ENCODE assay signal across 2 cellular contexts in the genomic region with DNA sequence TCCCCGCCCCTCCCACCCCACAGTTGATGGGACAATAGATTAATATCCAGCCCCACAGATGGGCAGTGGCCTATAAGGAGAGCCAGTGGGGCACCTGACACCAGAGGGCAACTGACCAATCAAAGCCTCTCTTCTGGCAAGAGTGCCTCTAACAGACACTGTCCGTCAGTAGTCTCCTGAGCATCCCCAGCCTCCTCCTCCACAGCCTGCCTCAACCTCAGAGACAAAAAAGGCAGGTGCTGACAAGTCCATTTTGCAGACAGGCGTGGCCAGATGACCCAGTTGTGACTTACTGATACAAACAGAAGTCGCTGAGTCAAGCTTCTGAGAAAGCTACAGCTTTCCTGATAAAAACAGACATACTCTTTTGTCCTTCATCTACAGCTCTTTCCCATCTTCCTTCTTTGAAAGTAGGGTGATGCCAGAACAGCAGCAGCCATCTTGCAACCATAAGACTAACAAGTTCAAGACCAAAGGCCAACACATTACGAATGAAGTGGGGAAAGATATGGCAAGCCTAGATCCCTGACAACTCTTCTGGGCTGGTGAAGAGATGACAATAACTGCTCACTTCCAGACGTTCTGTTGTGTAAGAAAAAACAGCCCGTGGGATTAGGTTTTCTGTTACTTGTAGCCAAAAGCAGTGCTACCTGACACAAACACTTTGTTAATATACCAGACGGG.
TF ChIP-seq lines count a peak whose summit lies in the region.

No MANE protein-coding gene starts in this region.

TF ChIP-seq in IMR-90, 13 proteins besides CTCF, POLR2A, EP300 and RAD21:
- TF ChIP-seq SMC3 (IDR thresholded peaks at IDR 0.05; ENCODE audit: low read depth, low read length) (no peak), CHD1 (IDR thresholded peaks at IDR 0.05; ENCODE audit: low read depth, low read length) (no peak), CEBPB (IDR thresholded peaks at IDR 0.05; ENCODE audit: low read depth, low read length) (no peak), RFX5 (IDR thresholded peaks at IDR 0.05; ENCODE audit: low read depth, low read length) (no peak), MAFK (IDR thresholded peaks at IDR 0.05; ENCODE audit: low read depth, low read length) (no peak), MXI1 (IDR thresholded peaks at IDR 0.05; ENCODE audit: borderline replicate concordance, low read depth, low read length) (no peak), FOS (IDR thresholded peaks at IDR 0.05; ENCODE audit: low read depth, low read length) (no peak), MAZ (IDR thresholded peaks at IDR 0.05; ENCODE audit: borderline replicate concordance, low read depth, low read length) (no peak), BHLHE40 (IDR thresholded peaks at IDR 0.05; ENCODE audit: low read depth, low read length) (no peak)
- TF ChIP-seq, protein P1, sequence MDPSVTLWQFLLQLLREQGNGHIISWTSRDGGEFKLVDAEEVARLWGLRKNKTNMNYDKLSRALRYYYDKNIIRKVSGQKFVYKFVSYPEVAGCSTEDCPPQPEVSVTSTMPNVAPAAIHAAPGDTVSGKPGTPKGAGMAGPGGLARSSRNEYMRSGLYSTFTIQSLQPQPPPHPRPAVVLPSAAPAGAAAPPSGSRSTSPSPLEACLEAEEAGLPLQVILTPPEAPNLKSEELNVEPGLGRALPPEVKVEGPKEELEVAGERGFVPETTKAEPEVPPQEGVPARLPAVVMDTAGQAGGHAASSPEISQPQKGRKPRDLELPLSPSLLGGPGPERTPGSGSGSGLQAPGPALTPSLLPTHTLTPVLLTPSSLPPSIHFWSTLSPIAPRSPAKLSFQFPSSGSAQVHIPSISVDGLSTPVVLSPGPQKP (IDR thresholded peaks at IDR 0.05; ENCODE audit: borderline replicate concordance, low read depth, low read length): no peak

TF ChIP-seq in K562, 482 proteins besides CTCF, POLR2A, EP300 and RAD21 (continues in another document):
- 0 out of 2 replicates have a peak, but pooled peaks have one; percentile 11 for TF ChIP-seq HLTF (IDR thresholded peaks at IDR 0.05)
- no peak for TF ChIP-seq PRMT5 (CRISPR knock-in tag; IDR thresholded peaks at IDR 0.05)
- peak; percentile 94 for TF ChIP-seq ESRRA (IDR thresholded peaks at IDR 0.05; ENCODE audit: borderline replicate concordance, low read depth)
- TF ChIP-seq, protein P2, sequence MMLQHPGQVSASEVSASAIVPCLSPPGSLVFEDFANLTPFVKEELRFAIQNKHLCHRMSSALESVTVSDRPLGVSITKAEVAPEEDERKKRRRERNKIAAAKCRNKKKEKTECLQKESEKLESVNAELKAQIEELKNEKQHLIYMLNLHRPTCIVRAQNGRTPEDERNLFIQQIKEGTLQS (IDR thresholded peaks at IDR 0.05): peak; percentile 56; the same call in 1 of the 2 replicates
- TF ChIP-seq, protein P2 (CRISPR knock-in tag; conservative IDR thresholded peaks at IDR 0.05): no peak
- peak; percentile 67 for TF ChIP-seq SP1 (CRISPR knock-in tag; IDR thresholded peaks at IDR 0.05)
- TF ChIP-seq ZNF224 (CRISPR knock-in tag; IDR thresholded peaks at IDR 0.05): no peak
- peak; percentile 43 for TF ChIP-seq TAF1 (IDR thresholded peaks at IDR 0.05; ENCODE audit: control insufficient read depth, extremely low read depth, insufficient read depth, low read length, severe bottlenecking)
- TF ChIP-seq, protein P3, sequence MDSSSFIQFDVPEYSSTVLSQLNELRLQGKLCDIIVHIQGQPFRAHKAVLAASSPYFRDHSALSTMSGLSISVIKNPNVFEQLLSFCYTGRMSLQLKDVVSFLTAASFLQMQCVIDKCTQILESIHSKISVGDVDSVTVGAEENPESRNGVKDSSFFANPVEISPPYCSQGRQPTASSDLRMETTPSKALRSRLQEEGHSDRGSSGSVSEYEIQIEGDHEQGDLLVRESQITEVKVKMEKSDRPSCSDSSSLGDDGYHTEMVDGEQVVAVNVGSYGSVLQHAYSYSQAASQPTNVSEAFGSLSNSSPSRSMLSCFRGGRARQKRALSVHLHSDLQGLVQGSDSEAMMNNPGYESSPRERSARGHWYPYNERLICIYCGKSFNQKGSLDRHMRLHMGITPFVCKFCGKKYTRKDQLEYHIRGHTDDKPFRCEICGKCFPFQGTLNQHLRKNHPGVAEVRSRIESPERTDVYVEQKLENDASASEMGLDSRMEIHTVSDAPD (CRISPR knock-in tag; IDR thresholded peaks at IDR 0.05): no peak
- TF ChIP-seq, protein P4, sequence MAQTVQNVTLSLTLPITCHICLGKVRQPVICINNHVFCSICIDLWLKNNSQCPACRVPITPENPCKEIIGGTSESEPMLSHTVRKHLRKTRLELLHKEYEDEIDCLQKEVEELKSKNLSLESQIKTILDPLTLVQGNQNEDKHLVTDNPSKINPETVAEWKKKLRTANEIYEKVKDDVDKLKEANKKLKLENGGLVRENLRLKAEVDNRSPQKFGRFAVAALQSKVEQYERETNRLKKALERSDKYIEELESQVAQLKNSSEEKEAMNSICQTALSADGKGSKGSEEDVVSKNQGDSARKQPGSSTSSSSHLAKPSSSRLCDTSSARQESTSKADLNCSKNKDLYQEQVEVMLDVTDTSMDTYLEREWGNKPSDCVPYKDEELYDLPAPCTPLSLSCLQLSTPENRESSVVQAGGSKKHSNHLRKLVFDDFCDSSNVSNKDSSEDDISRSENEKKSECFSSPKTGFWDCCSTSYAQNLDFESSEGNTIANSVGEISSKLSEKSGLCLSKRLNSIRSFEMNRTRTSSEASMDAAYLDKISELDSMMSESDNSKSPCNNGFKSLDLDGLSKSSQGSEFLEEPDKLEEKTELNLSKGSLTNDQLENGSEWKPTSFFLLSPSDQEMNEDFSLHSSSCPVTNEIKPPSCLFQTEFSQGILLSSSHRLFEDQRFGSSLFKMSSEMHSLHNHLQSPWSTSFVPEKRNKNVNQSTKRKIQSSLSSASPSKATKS (CRISPR knock-in tag; IDR thresholded peaks at IDR 0.05): no peak
- no peak for TF ChIP-seq GTF2B (IDR thresholded peaks at IDR 0.05; ENCODE audit: extremely low read depth, insufficient read length)
- 0 out of 2 replicates have a peak, but pooled peaks have one; percentile 28 for TF ChIP-seq TEAD2 (tag; IDR thresholded peaks at IDR 0.05)
- no peak for TF ChIP-seq HOXB6 (CRISPR knock-in tag; IDR thresholded peaks at IDR 0.05; ENCODE audit: borderline replicate concordance)
- TF ChIP-seq, protein P5, sequence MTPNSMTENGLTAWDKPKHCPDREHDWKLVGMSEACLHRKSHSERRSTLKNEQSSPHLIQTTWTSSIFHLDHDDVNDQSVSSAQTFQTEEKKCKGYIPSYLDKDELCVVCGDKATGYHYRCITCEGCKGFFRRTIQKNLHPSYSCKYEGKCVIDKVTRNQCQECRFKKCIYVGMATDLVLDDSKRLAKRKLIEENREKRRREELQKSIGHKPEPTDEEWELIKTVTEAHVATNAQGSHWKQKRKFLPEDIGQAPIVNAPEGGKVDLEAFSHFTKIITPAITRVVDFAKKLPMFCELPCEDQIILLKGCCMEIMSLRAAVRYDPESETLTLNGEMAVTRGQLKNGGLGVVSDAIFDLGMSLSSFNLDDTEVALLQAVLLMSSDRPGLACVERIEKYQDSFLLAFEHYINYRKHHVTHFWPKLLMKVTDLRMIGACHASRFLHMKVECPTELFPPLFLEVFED (CRISPR knock-in tag; conservative IDR thresholded peaks at IDR 0.05): no peak
- TF ChIP-seq MTA2 (IDR thresholded peaks at IDR 0.05; ENCODE audit: low read depth): peak; percentile 58; the same call in 1 of the 2 replicates
- peak; percentile 88 for TF ChIP-seq LEF1 (IDR thresholded peaks at IDR 0.05)
- TF ChIP-seq HMGXB4 (CRISPR knock-in tag; IDR thresholded peaks at IDR 0.05): no peak
- TF ChIP-seq CTCFL (IDR thresholded peaks at IDR 0.05; ENCODE audit: borderline replicate concordance, insufficient read depth, low read depth, low read length, poor library complexity, severe bottlenecking): no peak
- TF ChIP-seq, protein P6, sequence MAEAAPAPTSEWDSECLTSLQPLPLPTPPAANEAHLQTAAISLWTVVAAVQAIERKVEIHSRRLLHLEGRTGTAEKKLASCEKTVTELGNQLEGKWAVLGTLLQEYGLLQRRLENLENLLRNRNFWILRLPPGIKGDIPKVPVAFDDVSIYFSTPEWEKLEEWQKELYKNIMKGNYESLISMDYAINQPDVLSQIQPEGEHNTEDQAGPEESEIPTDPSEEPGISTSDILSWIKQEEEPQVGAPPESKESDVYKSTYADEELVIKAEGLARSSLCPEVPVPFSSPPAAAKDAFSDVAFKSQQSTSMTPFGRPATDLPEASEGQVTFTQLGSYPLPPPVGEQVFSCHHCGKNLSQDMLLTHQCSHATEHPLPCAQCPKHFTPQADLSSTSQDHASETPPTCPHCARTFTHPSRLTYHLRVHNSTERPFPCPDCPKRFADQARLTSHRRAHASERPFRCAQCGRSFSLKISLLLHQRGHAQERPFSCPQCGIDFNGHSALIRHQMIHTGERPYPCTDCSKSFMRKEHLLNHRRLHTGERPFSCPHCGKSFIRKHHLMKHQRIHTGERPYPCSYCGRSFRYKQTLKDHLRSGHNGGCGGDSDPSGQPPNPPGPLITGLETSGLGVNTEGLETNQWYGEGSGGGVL (CRISPR knock-in tag; IDR thresholded peaks at IDR 0.05): no peak
- TF ChIP-seq ZNF668 (CRISPR knock-in tag; IDR thresholded peaks at IDR 0.05): peak; percentile 59; the same call in 1 of the 2 replicates
- TF ChIP-seq ADNP (tag; IDR thresholded peaks at IDR 0.05): no peak
- no peak for TF ChIP-seq RHOXF2B (CRISPR knock-in tag; conservative IDR thresholded peaks at IDR 0.05)
- TF ChIP-seq NR2C1 (IDR thresholded peaks at IDR 0.05): no peak
- peak; percentile 60 for TF ChIP-seq NR2C1 (tag; IDR thresholded peaks at IDR 0.05)
- peak; percentile 80 for TF ChIP-seq EHMT2 (IDR thresholded peaks at IDR 0.05)
- TF ChIP-seq, protein P7, sequence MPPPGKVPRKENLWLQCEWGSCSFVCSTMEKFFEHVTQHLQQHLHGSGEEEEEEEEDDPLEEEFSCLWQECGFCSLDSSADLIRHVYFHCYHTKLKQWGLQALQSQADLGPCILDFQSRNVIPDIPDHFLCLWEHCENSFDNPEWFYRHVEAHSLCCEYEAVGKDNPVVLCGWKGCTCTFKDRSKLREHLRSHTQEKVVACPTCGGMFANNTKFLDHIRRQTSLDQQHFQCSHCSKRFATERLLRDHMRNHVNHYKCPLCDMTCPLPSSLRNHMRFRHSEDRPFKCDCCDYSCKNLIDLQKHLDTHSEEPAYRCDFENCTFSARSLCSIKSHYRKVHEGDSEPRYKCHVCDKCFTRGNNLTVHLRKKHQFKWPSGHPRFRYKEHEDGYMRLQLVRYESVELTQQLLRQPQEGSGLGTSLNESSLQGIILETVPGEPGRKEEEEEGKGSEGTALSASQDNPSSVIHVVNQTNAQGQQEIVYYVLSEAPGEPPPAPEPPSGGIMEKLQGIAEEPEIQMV (tag; conservative IDR thresholded peaks at IDR 0.05; ENCODE audit: low read depth): peak; percentile 41
- peak; percentile 42; the same call in 1 of the 2 replicates for TF ChIP-seq ZNF12 (CRISPR knock-in tag; IDR thresholded peaks at IDR 0.05)
- peak; percentile 66 for TF ChIP-seq NEUROD1 (IDR thresholded peaks at IDR 0.05; ENCODE audit: borderline replicate concordance, low read depth, low read length, partially characterized antibody)
- no peak for TF ChIP-seq NKRF (IDR thresholded peaks at IDR 0.05; ENCODE audit: borderline replicate concordance)
- no peak for TF ChIP-seq SRSF1 (IDR thresholded peaks at IDR 0.05; ENCODE audit: low read depth, low read length)
- no peak for TF ChIP-seq HNRNPLL (IDR thresholded peaks at IDR 0.05; ENCODE audit: low read depth, low read length, poor library complexity, severe bottlenecking)
- TF ChIP-seq ZNF217 (CRISPR knock-in tag; IDR thresholded peaks at IDR 0.05): no peak
